1 cellular context compared by ENCODE assay signal in the genomic region with DNA sequence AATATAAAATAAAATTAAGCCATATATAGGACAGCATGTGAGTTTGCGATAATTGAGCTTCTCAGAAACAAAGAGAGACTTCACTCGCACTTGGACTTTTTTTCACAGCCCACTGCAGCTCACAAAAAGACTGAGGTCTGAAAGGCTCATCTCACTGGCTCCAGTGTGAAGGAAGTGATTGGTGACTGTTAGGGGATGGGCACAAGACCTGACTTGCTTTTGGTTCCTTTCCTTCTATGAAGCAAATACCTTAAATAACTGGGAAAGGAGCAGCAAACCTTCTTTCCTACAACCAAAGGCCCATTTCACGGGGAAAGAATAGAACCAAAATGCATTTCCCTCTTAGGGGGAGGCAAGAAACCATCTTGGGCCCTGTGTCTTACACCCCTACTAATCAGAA.
TF ChIP-seq lines count a peak whose summit lies in the region.

No MANE protein-coding gene starts in this region.

TF ChIP-seq in GM23338, 12 proteins besides CTCF, POLR2A, EP300 and RAD21:
- TF ChIP-seq CREB1 (CRISPR knock-in tag; IDR thresholded peaks at IDR 0.05; ENCODE audit: low read depth): no peak
- TF ChIP-seq, protein P1, sequence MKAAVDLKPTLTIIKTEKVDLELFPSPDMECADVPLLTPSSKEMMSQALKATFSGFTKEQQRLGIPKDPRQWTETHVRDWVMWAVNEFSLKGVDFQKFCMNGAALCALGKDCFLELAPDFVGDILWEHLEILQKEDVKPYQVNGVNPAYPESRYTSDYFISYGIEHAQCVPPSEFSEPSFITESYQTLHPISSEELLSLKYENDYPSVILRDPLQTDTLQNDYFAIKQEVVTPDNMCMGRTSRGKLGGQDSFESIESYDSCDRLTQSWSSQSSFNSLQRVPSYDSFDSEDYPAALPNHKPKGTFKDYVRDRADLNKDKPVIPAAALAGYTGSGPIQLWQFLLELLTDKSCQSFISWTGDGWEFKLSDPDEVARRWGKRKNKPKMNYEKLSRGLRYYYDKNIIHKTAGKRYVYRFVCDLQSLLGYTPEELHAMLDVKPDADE (IDR thresholded peaks at IDR 0.05): no peak
- TF ChIP-seq ZNF331 (CRISPR knock-in tag; IDR thresholded peaks at IDR 0.05; ENCODE audit: low read depth): no peak
- TF ChIP-seq, protein P2, sequence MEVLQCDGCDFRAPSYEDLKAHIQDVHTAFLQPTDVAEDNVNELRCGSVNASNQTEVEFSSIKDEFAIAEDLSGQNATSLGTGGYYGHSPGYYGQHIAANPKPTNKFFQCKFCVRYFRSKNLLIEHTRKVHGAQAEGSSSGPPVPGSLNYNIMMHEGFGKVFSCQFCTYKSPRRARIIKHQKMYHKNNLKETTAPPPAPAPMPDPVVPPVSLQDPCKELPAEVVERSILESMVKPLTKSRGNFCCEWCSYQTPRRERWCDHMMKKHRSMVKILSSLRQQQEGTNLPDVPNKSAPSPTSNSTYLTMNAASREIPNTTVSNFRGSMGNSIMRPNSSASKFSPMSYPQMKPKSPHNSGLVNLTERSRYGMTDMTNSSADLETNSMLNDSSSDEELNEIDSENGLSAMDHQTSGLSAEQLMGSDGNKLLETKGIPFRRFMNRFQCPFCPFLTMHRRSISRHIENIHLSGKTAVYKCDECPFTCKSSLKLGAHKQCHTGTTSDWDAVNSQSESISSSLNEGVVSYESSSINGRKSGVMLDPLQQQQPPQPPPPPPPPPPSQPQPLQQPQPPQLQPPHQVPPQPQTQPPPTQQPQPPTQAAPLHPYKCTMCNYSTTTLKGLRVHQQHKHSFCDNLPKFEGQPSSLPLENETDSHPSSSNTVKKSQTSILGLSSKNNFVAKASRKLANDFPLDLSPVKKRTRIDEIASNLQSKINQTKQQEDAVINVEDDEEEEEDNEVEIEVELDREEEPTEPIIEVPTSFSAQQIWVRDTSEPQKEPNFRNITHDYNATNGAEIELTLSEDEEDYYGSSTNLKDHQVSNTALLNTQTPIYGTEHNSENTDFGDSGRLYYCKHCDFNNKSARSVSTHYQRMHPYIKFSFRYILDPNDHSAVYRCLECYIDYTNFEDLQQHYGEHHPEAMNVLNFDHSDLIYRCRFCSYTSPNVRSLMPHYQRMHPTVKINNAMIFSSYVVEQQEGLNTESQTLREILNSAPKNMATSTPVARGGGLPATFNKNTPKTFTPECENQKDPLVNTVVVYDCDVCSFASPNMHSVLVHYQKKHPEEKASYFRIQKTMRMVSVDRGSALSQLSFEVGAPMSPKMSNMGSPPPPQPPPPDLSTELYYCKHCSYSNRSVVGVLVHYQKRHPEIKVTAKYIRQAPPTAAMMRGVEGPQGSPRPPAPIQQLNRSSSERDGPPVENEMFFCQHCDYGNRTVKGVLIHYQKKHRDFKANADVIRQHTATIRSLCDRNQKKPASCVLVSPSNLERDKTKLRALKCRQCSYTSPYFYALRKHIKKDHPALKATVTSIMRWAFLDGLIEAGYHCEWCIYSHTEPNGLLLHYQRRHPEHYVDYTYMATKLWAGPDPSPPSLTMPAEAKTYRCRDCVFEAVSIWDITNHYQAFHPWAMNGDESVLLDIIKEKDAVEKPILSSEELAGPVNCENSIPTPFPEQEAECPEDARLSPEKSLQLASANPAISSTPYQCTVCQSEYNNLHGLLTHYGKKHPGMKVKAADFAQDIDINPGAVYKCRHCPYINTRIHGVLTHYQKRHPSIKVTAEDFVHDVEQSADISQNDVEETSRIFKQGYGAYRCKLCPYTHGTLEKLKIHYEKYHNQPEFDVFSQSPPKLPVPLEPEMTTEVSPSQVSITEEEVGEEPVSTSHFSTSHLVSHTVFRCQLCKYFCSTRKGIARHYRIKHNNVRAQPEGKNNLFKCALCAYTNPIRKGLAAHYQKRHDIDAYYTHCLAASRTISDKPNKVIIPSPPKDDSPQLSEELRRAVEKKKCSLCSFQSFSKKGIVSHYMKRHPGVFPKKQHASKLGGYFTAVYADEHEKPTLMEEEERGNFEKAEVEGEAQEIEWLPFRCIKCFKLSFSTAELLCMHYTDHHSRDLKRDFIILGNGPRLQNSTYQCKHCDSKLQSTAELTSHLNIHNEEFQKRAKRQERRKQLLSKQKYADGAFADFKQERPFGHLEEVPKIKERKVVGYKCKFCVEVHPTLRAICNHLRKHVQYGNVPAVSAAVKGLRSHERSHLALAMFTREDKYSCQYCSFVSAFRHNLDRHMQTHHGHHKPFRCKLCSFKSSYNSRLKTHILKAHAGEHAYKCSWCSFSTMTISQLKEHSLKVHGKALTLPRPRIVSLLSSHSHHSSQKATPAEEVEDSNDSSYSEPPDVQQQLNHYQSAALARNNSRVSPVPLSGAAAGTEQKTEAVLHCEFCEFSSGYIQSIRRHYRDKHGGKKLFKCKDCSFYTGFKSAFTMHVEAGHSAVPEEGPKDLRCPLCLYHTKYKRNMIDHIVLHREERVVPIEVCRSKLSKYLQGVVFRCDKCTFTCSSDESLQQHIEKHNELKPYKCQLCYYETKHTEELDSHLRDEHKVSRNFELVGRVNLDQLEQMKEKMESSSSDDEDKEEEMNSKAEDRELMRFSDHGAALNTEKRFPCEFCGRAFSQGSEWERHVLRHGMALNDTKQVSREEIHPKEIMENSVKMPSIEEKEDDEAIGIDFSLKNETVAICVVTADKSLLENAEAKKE (CRISPR knock-in tag; IDR thresholded peaks at IDR 0.05): no peak
- TF ChIP-seq EZH2phosphoT487 (IDR thresholded peaks at IDR 0.05; ENCODE audit: unreplicated experiment): no peak
- TF ChIP-seq JUNB (IDR thresholded peaks at IDR 0.05; ENCODE audit: unreplicated experiment): no peak
- no peak for TF ChIP-seq ZNF114 (CRISPR knock-in tag; IDR thresholded peaks at IDR 0.05)
- no peak for TF ChIP-seq EZH2 (IDR thresholded peaks at IDR 0.05; ENCODE audit: low read depth, unreplicated experiment)
